In genomic region chr17:14926526-14927122, GRCh38 we compare ENCODE assay signal across 9 cellular contexts.
DNase-seq lines count a peak whose midpoint lies in the region; FAIRE-seq and TF ChIP-seq lines count a peak whose summit lies in the region.
"Had no signal": no experiment of that assay in that cellular context is flagged by ENCODE, and none has a peak within 500 bp of the region (broad histone marks: within the 10 kb centered on the region; RNA-seq: fewer than 3 reads in every experiment).

No MANE protein-coding gene starts in this region.

- H3K27me3 ChIP-seq in bronchial epithelial cell (ENCODE audit: control insufficient read depth, insufficient read depth, low read length), result no peaks in the 10 kb centered on the region
- H3K27me3 ChIP-seq: BLaER1 had no signal

- DNase-seq in DMS 273 (lab: John Stamatoyannopoulos, UW; ENCODE audit: unreplicated experiment), result peak; percentile 71
- no peak for DNase-seq in DMS 273 treated with DMSO at 0.1 percent for 48 hours (lab: John Stamatoyannopoulos, UW)
- peak; percentile 2 for DNase-seq in NCI-H128 (lab: John Stamatoyannopoulos, UW; ENCODE audit: unreplicated experiment)
- DNase-seq in bronchial epithelial cell (ENCODE audit: low read depth), result peak; percentile 64
- DNase-seq in left kidney (ENCODE audit: low read depth, low spot score), result peak; percentile 87
- peak; percentile 16 to 34 (median 31) for DNase-seq in stimulated activated CD4-positive, alpha-beta T cell treated with anti-CD3 and anti-CD28 coated beads, TNF-alpha, amount 100 ng/mL, for 24 hours (ENCODE audit: low read depth in 3 of 3)
- DNase-seq in NCI-H2029 treated with DMSO at 0.1 percent for 48 hours (lab: John Stamatoyannopoulos, UW), result no peak

- TF ChIP-seq CTCF in VCaP (conservative IDR thresholded peaks at IDR 0.05) (peak; percentile 83), bronchial epithelial cell (IDR thresholded peaks at IDR 0.05; ENCODE audit: insufficient read depth, low read length, severe bottlenecking) (peak; percentile 77)

- H3K27ac ChIP-seq in VCaP, result no peak overlapping the region
- H3K27ac ChIP-seq: BLaER1 had no signal

- no peak for FAIRE-seq in bronchial epithelial cell (lab: Jason Lieb, UNC)

- no peak overlapping the region for H3K4me3 ChIP-seq in bronchial epithelial cell (ENCODE audit: low read depth, low read length)
- H3K4me3 ChIP-seq: BLaER1 had no signal

- no peaks in the 10 kb centered on the region for H3K36me3 ChIP-seq in bronchial epithelial cell (ENCODE audit: control insufficient read depth, insufficient read depth, low read length)
- H3K36me3 ChIP-seq: BLaER1 had no signal

Comparison
In these comparisons a context has a peak if more than half of its experiments do, and no peak if none do; other contexts are left out.
1. DNase-seq: peak in DMS 273 (single experiment), NCI-H128 (single experiment), bronchial epithelial cell (single experiment), left kidney (single experiment) and stimulated activated CD4-positive, alpha-beta T cell treated with anti-CD3 and anti-CD28 coated beads, TNF-alpha, amount 100 ng/mL, for 24 hours (3 of 3); none in DMS 273 treated with DMSO at 0.1 percent for 48 hours (single experiment) and NCI-H2029 treated with DMSO at 0.1 percent for 48 hours (single experiment).